Comparison of ENCODE assay signal across 1 cellular context in genomic region chr1:31689394-31689793, GRCh38.
TF ChIP-seq lines count a peak whose summit lies in the region.

No MANE protein-coding gene starts in this region.

TF ChIP-seq in HCT116, 20 proteins besides CTCF, POLR2A, EP300 and RAD21:
- TF ChIP-seq SIN3A (IDR thresholded peaks at IDR 0.05; ENCODE audit: low read depth) (no peak), SRF (IDR thresholded peaks at IDR 0.05; ENCODE audit: low read depth) (no peak), JUND (IDR thresholded peaks at IDR 0.05) (no peak), ZFX (IDR thresholded peaks at IDR 0.05) (no peak), ATF3 (IDR thresholded peaks at IDR 0.05) (no peak), EZH2 (IDR thresholded peaks at IDR 0.05) (no peak), FOSL1 (IDR thresholded peaks at IDR 0.05; ENCODE audit: low read depth) (no peak), ZBTB33 (IDR thresholded peaks at IDR 0.05; ENCODE audit: extremely low read depth, insufficient replicate concordance, low read length) (no peak), ELF1 (IDR thresholded peaks at IDR 0.05; ENCODE audit: borderline replicate concordance, low read depth) (no peak)
